Comparison of ENCODE assay signal across 29 cellular contexts in genomic region chr10:96387601-96388000, GRCh38. TPM values are rescaled to one million over a fixed set of nuclear protein-coding genes. Genes with fewer than 3 reads are reported as not detected.
"Had no signal": no experiment of that assay in that cellular context is flagged by ENCODE, and none has a peak within 500 bp of the region (broad histone marks: within the 10 kb centered on the region; RNA-seq: fewer than 3 reads in every experiment).

No MANE protein-coding gene starts in this region.

- H3K9me3 ChIP-seq: body of pancreas, psoas muscle, right atrium auricular region, thyroid gland, upper lobe of right lung had no signal

- H3K27me3 ChIP-seq: body of pancreas, right atrium auricular region, thyroid gland, upper lobe of right lung had no signal

- DNase-seq: activated B cell treated with CpG ODN at 0.5 μM for 24 hours; activated CD4-positive, alpha-beta memory T cell treated with anti-CD3 and anti-CD28 coated beads for 36 hours; activated CD4-positive, alpha-beta T cell treated with anti-CD3 and anti-CD28 coated beads for 4 hours; activated effector memory CD4-positive, alpha-beta T cell treated with Interleukin-2 at 50 U/mL for 16 hours; activated naive CD4-positive, alpha-beta T cell treated with anti-CD3 and anti-CD28 coated beads for 36 hours; activated naive CD8-positive, alpha-beta T cell treated with anti-CD3 and anti-CD28 coated beads, Interleukin-2, amount 10 ng/mL, durations not matched to agents 7 days and 5 days; activated T-cell treated with anti-CD3 and anti-CD28 coated beads, Interleukin-2, amount 50 U/mL, for 72 hours; amygdala; body of pancreas; effector CD4-positive, alpha-beta T cell; foreskin keratinocyte; naive thymus-derived CD8-positive, alpha-beta T cell; psoas muscle; stimulated activated CD4-positive, alpha-beta T cell treated with anti-CD3 and anti-CD28 coated beads, Interleukin-1b, Interleukin-23, amount 100 ng/mL, for 48 hours; substantia nigra; T-helper 17 cell; upper lobe of right lung had no signal

- H3K36me3 ChIP-seq: cardiac muscle cell, right atrium auricular region, thyroid gland, upper lobe of right lung had no signal

- FAIRE-seq: endometrium, keratinocyte had no signal

- H3K4me1 ChIP-seq: foreskin keratinocyte, upper lobe of right lung had no signal

- ATAC-seq: activated T-cell treated with anti-CD3 and anti-CD28 coated beads, Interleukin-2, amount 50 U/mL, for 72 hours; body of pancreas; foreskin keratinocyte; left lobe of liver; naive thymus-derived CD8-positive, alpha-beta T cell; psoas muscle; T-helper 17 cell; upper lobe of right lung had no signal

- H3K27ac ChIP-seq: body of pancreas, cardiac muscle cell, foreskin keratinocyte, psoas muscle, right atrium auricular region, thyroid gland, upper lobe of right lung had no signal

- H3K4me3 ChIP-seq: body of pancreas, cardiac muscle cell, lung, psoas muscle, right atrium auricular region, thyroid gland, upper lobe of right lung had no signal

RNA-seq across cellular contexts. Expression of gene OPALIN, which starts 28.8 kb away (rescaled TPM):
- total RNA-seq: activated B cell treated with CpG ODN at 0.5 μM for 24 hours; activated CD4-positive, alpha-beta memory T cell treated with anti-CD3 and anti-CD28 coated beads for 36 hours; activated naive CD4-positive, alpha-beta T cell treated with anti-CD3 and anti-CD28 coated beads for 36 hours; activated naive CD8-positive, alpha-beta T cell treated with anti-CD3 and anti-CD28 coated beads, Interleukin-2, amount 10 ng/mL, durations not matched to agents 7 days and 5 days; activated T-cell treated with anti-CD3 and anti-CD28 coated beads, Interleukin-2, amount 50 U/mL, for 72 hours; body of pancreas; cardiac muscle cell; cerebellum; epithelial cell of proximal tubule; fibroblast of lung; foreskin keratinocyte; glomerular endothelial cell; left lobe of liver; lung; naive thymus-derived CD8-positive, alpha-beta T cell; osteocyte; psoas muscle; right atrium auricular region; T-helper 17 cell; thyroid gland; upper lobe of right lung had no signal
- polyA plus RNA-seq: cardiac muscle cell; fibroblast of lung; foreskin keratinocyte; keratinocyte; lung; naive thymus-derived CD8-positive, alpha-beta T cell had no signal
